8 cellular contexts compared by ENCODE assay signal in genomic region chr19:41541990-41542584, GRCh38. TPM values are rescaled to one million over a fixed set of nuclear protein-coding genes. Genes with fewer than 3 reads are reported as not detected.
A peak's percentile ranks its signal among the peaks of the same experiment; 100 is the strongest.
DNase-seq lines count a peak whose midpoint lies in the region; ATAC-seq and TF ChIP-seq lines count a peak whose summit lies in the region.

No MANE protein-coding gene starts in this region.

- intact Hi-C loops in heart right ventricle (cut with DNase I): loop anchor here in 3 of 10 donors (2.0 kb wide), 1 partner anchor 21 kb away; no protein-coding TSS in a partner anchor

- H3K9me3 ChIP-seq in heart right ventricle: peaks cover 0 to 4% (median 0%) of the 10 kb centered on the region in 11 donors

- H3K27me3 ChIP-seq in heart right ventricle: peaks cover 0 to 32% (median 4%) of the 10 kb centered on the region in 7 donors

- H3K4me1 ChIP-seq in heart right ventricle: peaks cover 0 to 29% (median 8%) of the 10 kb centered on the region in 9 donors

- DNase-seq in activated gamma-delta T cell treated with Interleukin-2 at 50 U/mL for 16 hours (peak; percentile 83), activated gamma-delta T cell (lab: John Stamatoyannopoulos, UW) (no peak), RPMI7951 (ENCODE audit: low read depth) (peak; percentile 24), heart right ventricle (peak; percentile 53 to 67)
- peak; percentile 72 for DNase-seq in activated gamma-delta T cell treated with anti-CD3 and anti-CD28 coated beads, Interleukin-2, amount 50 U/mL, for 16 hours (ENCODE audit: low read depth)
- DNase-seq in stimulated activated CD4-positive, alpha-beta T cell treated with anti-CD3 and anti-CD28 coated beads, Interleukin-1b, Interleukin-23, amount 100 ng/mL, for 4 hours (ENCODE audit: low read depth in 2 of 2): peak; percentile 60 to 77

- ATAC-seq in heart right ventricle (no peak), HG03139 (IDR thresholded peaks at IDR 0.05; ENCODE audit: unreplicated experiment) (no peak), HG02852 (IDR thresholded peaks at IDR 0.05; ENCODE audit: unreplicated experiment) (no peak)

- no peak overlapping the region for H3K4me3 ChIP-seq in heart right ventricle

- WGBS in heart right ventricle, 2 donors: 48 to 49% methylated on average over 13 of the region's 13 CpGs

- peak; percentile 27 to 83 (median 68) for TF ChIP-seq CTCF in heart right ventricle (IDR thresholded peaks at IDR 0.05)

- no peak overlapping the region for H3K27ac ChIP-seq in heart right ventricle

- H3K36me3 ChIP-seq in heart right ventricle: no peaks in the 10 kb centered on the region

RNA-seq across cellular contexts. Expression of gene CEACAM21, which starts 33.9 kb away (rescaled TPM):
- total RNA-seq in RPMI7951 (2014; rRNA removed; shearing (Covaris generic)): not detected in 2 replicates
- 1 to 10 TPM in 3 of 10 donors, under 1 TPM in 6, not detected in 1; 0.26 to 3.3 (median 0.57) TPM for total RNA-seq in heart right ventricle
- under 1 TPM; 0.41 to 0.59 TPM for polyA plus RNA-seq in heart right ventricle
